In genomic region chr2:130346041-130346740, GRCh38 we compare ENCODE assay signal across 26 cellular contexts. TPM values are rescaled to one million over a fixed set of nuclear protein-coding genes. Genes with fewer than 3 reads are reported as not detected.
DNase-seq lines count a peak whose midpoint lies in the region; ATAC-seq, FAIRE-seq and TF ChIP-seq lines count a peak whose summit lies in the region.
"Had no signal": no experiment of that assay in that cellular context is flagged by ENCODE, and none has a peak within 500 bp of the region (broad histone marks: within the 10 kb centered on the region; RNA-seq: fewer than 3 reads in every experiment).

No MANE protein-coding gene starts in this region.

- ATAC-seq in CD4-positive, alpha-beta T cell (ENCODE audit: poor library complexity): no peak
- ATAC-seq in HG03432 (IDR thresholded peaks at IDR 0.05; ENCODE audit: unreplicated experiment) (no peak), HG03354 (IDR thresholded peaks at IDR 0.05; ENCODE audit: poor library complexity, severe bottlenecking, unreplicated experiment) (no peak)
- ATAC-seq: activated CD4-positive, CD25-positive, alpha-beta regulatory T cell treated with anti-CD3 and anti-CD28 coated beads, Interleukin-2, amount 50 U/mL, for 24 hours; activated naive CD4-positive, alpha-beta T cell treated with anti-CD3 and anti-CD28 coated beads, Interleukin-2, amount 50 U/mL, for 72 hours; gastroesophageal sphincter; stimulated activated naive B cell treated with anti-CD40 and anti-IgM and Interleukin-4, amounts not matched to agents 10 μg/mL and 1 μg/mL and 100 μg/mL, for 72 hours had no signal

- H3K4me1 Mint-ChIP-seq in activated CD4-positive, alpha-beta T cell treated with anti-CD3 and anti-CD28 coated beads, Interleukin-2, amount 10 ng/mL, durations not matched to agents 24 days and 14 days: peaks cover 17% of the 10 kb centered on the region
- peaks cover 32% of the 10 kb centered on the region for H3K4me1 Mint-ChIP-seq in CD4-positive, alpha-beta T cell (ENCODE audit: low read depth)
- peaks cover 35% of the 10 kb centered on the region for H3K4me1 Mint-ChIP-seq in activated naive CD8-positive, alpha-beta T cell (ENCODE audit: low read depth)
- peaks cover 9% of the 10 kb centered on the region for H3K4me1 Mint-ChIP-seq in glutamatergic neuron (ENCODE audit: low read depth, unreplicated experiment)

- intact Hi-C loops in activated CD4-positive, alpha-beta T cell treated with anti-CD3 and anti-CD28 coated beads, Interleukin-2, amount 10 ng/mL, durations not matched to agents 24 days and 14 days (cut with micrococcal nuclease): no loop called here
- intact Hi-C loops in CD4-positive, alpha-beta T cell (cut with DNase I, micrococcal nuclease): loop anchor here in 1 of 2 experiments (10.0 kb wide), 1 partner anchor 759 kb away; the partner anchor contains the start of gene PLEKHB2

- H3K27ac Mint-ChIP-seq in activated CD4-positive, alpha-beta T cell treated with anti-CD3 and anti-CD28 coated beads, Interleukin-2, amount 10 ng/mL, durations not matched to agents 24 days and 14 days: no peak overlapping the region
- no peak overlapping the region for H3K27ac Mint-ChIP-seq in CD4-positive, alpha-beta T cell
- peak overlapping the region; percentile 64 for H3K27ac Mint-ChIP-seq in activated naive CD8-positive, alpha-beta T cell
- H3K27ac Mint-ChIP-seq in glutamatergic neuron (ENCODE audit: unreplicated experiment): peak overlapping the region; percentile 36
- H3K27ac Mint-ChIP-seq: stimulated activated naive B cell treated with anti-CD40 and anti-IgM and Interleukin-4, amounts not matched to agents 10 μg/mL and 1 μg/mL and 100 μg/mL, for 72 hours had no signal

- POLR2A ChIA-PET in CD4-positive, alpha-beta T cell (lab: Charles Lee): no interaction called here

- no peak overlapping the region for H3K4me3 Mint-ChIP-seq in activated CD4-positive, alpha-beta T cell treated with anti-CD3 and anti-CD28 coated beads, Interleukin-2, amount 10 ng/mL, durations not matched to agents 24 days and 14 days
- H3K4me3 Mint-ChIP-seq in CD4-positive, alpha-beta T cell: peak overlapping the region; percentile 51
- H3K4me3 Mint-ChIP-seq in activated naive CD8-positive, alpha-beta T cell: peak overlapping the region; percentile 52
- peak overlapping the region; percentile 25 for H3K4me3 Mint-ChIP-seq in glutamatergic neuron (ENCODE audit: unreplicated experiment)

- no peak for TF ChIP-seq POLR2A in H54 (IDR thresholded peaks at IDR 0.05; ENCODE audit: low read depth, low read length)

- CTCF ChIA-PET in CD4-positive, alpha-beta T cell (lab: Charles Lee): no interaction called here

- no peaks in the 10 kb centered on the region for H3K9me3 Mint-ChIP-seq in activated CD4-positive, alpha-beta T cell treated with anti-CD3 and anti-CD28 coated beads, Interleukin-2, amount 10 ng/mL, durations not matched to agents 24 days and 14 days
- no peaks in the 10 kb centered on the region for H3K9me3 Mint-ChIP-seq in CD4-positive, alpha-beta T cell
- no peaks in the 10 kb centered on the region for H3K9me3 Mint-ChIP-seq in activated naive CD8-positive, alpha-beta T cell (ENCODE audit: low read depth)
- H3K9me3 Mint-ChIP-seq in glutamatergic neuron (ENCODE audit: unreplicated experiment): peaks cover 7% of the 10 kb centered on the region
- H3K9me3 Mint-ChIP-seq: activated naive CD4-positive, alpha-beta T cell treated with anti-CD3 and anti-CD28 coated beads, Interleukin-2, amount 50 U/mL, for 72 hours; stimulated activated naive B cell treated with anti-CD40 and anti-IgM and Interleukin-4, amounts not matched to agents 10 μg/mL and 1 μg/mL and 100 μg/mL, for 72 hours had no signal

- H3K27ac ChIP-seq in CD4-positive, alpha-beta T cell (ENCODE audit: low read depth, low read length): no peak overlapping the region
- H3K27ac ChIP-seq: ascending aorta, gastroesophageal sphincter, prostate gland, SJCRH30, thoracic aorta, vagina had no signal

- no peak for TF ChIP-seq CTCF in CD4-positive, alpha-beta T cell (IDR thresholded peaks at IDR 0.05)
- TF ChIP-seq CTCF in glutamatergic neuron (IDR thresholded peaks at IDR 0.05; ENCODE audit: partially characterized antibody, unreplicated experiment): no peak

- H3K9me3 ChIP-seq in CD4-positive, alpha-beta T cell (ENCODE audit: control insufficient read depth, low read length): no peaks in the 10 kb centered on the region
- H3K9me3 ChIP-seq: ascending aorta, gastroesophageal sphincter, prostate gland, SJCRH30, thoracic aorta, vagina had no signal

- H3K27me3 ChIP-seq in CD4-positive, alpha-beta T cell (ENCODE audit: control insufficient read depth, insufficient read depth, low read length): no peaks in the 10 kb centered on the region
- H3K27me3 ChIP-seq: ascending aorta, gastroesophageal sphincter, SJCRH30, vagina had no signal

- H3K27me3 Mint-ChIP-seq in activated CD4-positive, alpha-beta T cell treated with anti-CD3 and anti-CD28 coated beads, Interleukin-2, amount 10 ng/mL, durations not matched to agents 24 days and 14 days: no peaks in the 10 kb centered on the region
- H3K27me3 Mint-ChIP-seq in CD4-positive, alpha-beta T cell: no peaks in the 10 kb centered on the region
- H3K27me3 Mint-ChIP-seq in activated naive CD8-positive, alpha-beta T cell: no peaks in the 10 kb centered on the region
- peaks cover 6% of the 10 kb centered on the region for H3K27me3 Mint-ChIP-seq in glutamatergic neuron (ENCODE audit: unreplicated experiment)
- H3K27me3 Mint-ChIP-seq: stimulated activated naive B cell treated with anti-CD40 and anti-IgM and Interleukin-4, amounts not matched to agents 10 μg/mL and 1 μg/mL and 100 μg/mL, for 72 hours had no signal

- peak; percentile 52 for DNase-seq in activated CD4-positive, alpha-beta T cell treated with anti-CD3 and anti-CD28 coated beads, Interleukin-2, amount 10 ng/mL, durations not matched to agents 24 days and 14 days
- DNase-seq in activated CD4-positive, alpha-beta T cell treated with anti-CD3 and anti-CD28 coated beads for 1 hour: no peak
- DNase-seq in CD4-positive, alpha-beta T cell: no peak
- DNase-seq in glutamatergic neuron (no peak), H54 (ENCODE audit: insufficient read length, low spot score) (no peak)
- DNase-seq: DMS53; GDM1; GOT3; hippocampal formation; IMR-90; mesenchymal stem cell; NCI-H1105; NCI-H2029; SJCRH30; stimulated activated naive B cell treated with anti-CD40 and anti-IgM and Interleukin-4, amounts not matched to agents 10 μg/mL and 1 μg/mL and 100 μg/mL, for 72 hours; T-helper 1 cell had no signal

- peaks cover 63% of the 10 kb centered on the region for H3K36me3 Mint-ChIP-seq in activated CD4-positive, alpha-beta T cell treated with anti-CD3 and anti-CD28 coated beads, Interleukin-2, amount 10 ng/mL, durations not matched to agents 24 days and 14 days (ENCODE audit: low read depth)
- H3K36me3 Mint-ChIP-seq in CD4-positive, alpha-beta T cell (ENCODE audit: low read depth): peaks cover 65% of the 10 kb centered on the region
- peaks cover 10% of the 10 kb centered on the region for H3K36me3 Mint-ChIP-seq in activated naive CD8-positive, alpha-beta T cell
- H3K36me3 Mint-ChIP-seq in glutamatergic neuron (ENCODE audit: unreplicated experiment): peaks cover 8% of the 10 kb centered on the region

- FAIRE-seq in H54 (lab: Jason Lieb, UNC): no peak

RNA-seq across cellular contexts. Expression of gene IMP4, which starts 3.5 kb away (rescaled TPM):
- 177 and 178 TPM in 2 replicates for total RNA-seq in activated CD4-positive, alpha-beta T cell treated with anti-CD3 and anti-CD28 coated beads, Interleukin-2, amount 10 ng/mL, durations not matched to agents 24 days and 14 days
- 10 to 100 TPM; 81.7 to 88.1 TPM for total RNA-seq in CD4-positive, alpha-beta T cell
- total RNA-seq in glutamatergic neuron (ENCODE audit: unreplicated experiment): 48.3 TPM

RNA-seq across cellular contexts. Expression of gene PTPN18, which starts 9.7 kb away (rescaled TPM):
- 61.7 and 61.9 TPM in 2 replicates for total RNA-seq in activated CD4-positive, alpha-beta T cell treated with anti-CD3 and anti-CD28 coated beads, Interleukin-2, amount 10 ng/mL, durations not matched to agents 24 days and 14 days
- total RNA-seq in CD4-positive, alpha-beta T cell: 10 to 100 TPM; 27.6 to 27.8 TPM
- total RNA-seq in glutamatergic neuron (ENCODE audit: unreplicated experiment): 78.5 TPM

Comparison
In these comparisons a context has a peak if more than half of its experiments do, and no peak if none do; other contexts are left out.
1. H3K27ac Mint-ChIP-seq: peak in activated naive CD8-positive, alpha-beta T cell (single experiment) and glutamatergic neuron (single experiment); none in activated CD4-positive, alpha-beta T cell treated with anti-CD3 and anti-CD28 coated beads, Interleukin-2, amount 10 ng/mL, durations not matched to agents 24 days and 14 days (single experiment) and CD4-positive, alpha-beta T cell (single experiment).